In the genomic region with DNA sequence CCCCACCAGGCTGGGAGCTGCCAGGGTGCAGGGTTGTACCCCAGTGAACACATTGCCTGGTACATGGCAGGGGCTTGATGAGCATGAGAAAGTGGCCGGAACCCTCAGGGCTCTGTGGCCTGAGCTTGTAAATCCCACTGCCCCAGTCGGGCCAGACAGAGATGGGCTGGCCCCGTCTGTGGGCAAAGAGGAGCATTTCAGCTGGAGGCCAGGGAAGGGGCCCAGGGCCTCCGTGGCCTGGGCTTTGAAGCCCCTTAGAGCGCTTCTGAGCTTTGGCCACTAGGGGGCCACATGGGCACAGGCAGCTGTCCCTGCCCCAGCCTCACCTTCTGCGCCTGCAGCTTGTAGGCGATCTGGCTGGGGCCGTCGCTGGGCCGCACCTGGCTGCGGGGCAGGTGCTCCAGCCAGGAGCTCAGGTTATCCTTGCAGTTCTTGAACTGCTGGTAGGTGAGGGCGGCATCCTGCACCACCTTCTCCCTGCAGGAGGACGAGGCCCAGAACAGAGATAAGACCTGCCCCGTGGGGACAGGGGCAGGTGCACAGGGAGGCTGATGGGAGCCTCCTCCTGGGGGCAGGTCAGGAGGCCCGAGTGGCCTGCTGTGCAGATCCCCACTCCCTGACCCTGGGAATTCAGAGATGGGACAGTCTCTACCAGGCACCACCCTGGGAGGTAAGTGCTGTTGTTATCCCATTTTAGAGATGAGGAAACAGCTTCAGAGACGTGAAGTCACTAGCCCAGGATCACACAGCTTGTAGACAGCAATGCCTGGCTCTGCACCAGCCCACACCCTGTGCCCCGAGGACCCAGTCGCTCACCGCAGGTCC, we compare ENCODE assay signal across 8 cellular contexts. TPM values are rescaled to one million over a fixed set of nuclear protein-coding genes. Genes with fewer than 3 reads are reported as not detected.
DNase-seq lines count a peak whose midpoint lies in the region; ATAC-seq and TF ChIP-seq lines count a peak whose summit lies in the region.

No MANE protein-coding gene starts in this region.

- no peaks in the 10 kb centered on the region for H3K9me2 ChIP-seq in OCI-LY1 (ENCODE audit: low read depth, low read length)

- no peaks in the 10 kb centered on the region for H3K79me2 ChIP-seq in OCI-LY1 (ENCODE audit: insufficient read depth, low read length)

- H3K27ac Mint-ChIP-seq in natural killer cell = peak overlapping the region in 1 of 2 donors; percentile 57
- peak overlapping the region; percentile 70 for H3K27ac Mint-ChIP-seq in stimulated activated memory B cell treated with anti-CD40 and anti-IgM and Interleukin-4, amounts not matched to agents 10 μg/mL and 1 μg/mL and 100 μg/mL, for 72 hours

- H3K36me3 ChIP-seq in OCI-LY1 (ENCODE audit: insufficient read depth, low read length) (no peaks in the 10 kb centered on the region), esophagus (ENCODE audit: control insufficient read depth in 2 of 2, insufficient read depth in 2 of 2, low read length in 1 of 2) (peaks cover 9 to 75% of the 10 kb centered on the region in 2 donors)

- H3K27ac ChIP-seq in OCI-LY1 (ENCODE audit: low read depth, low read length, poor library complexity, severe bottlenecking) = no peak overlapping the region
- H3K27ac ChIP-seq in esophagus (ENCODE audit: low read depth in 2 of 2, low read length in 1 of 2) = peak overlapping the region; percentile 17 to 27

- no peaks in the 10 kb centered on the region for H3K9me3 Mint-ChIP-seq in natural killer cell
- no peaks in the 10 kb centered on the region for H3K9me3 Mint-ChIP-seq in stimulated activated memory B cell treated with anti-CD40 and anti-IgM and Interleukin-4, amounts not matched to agents 10 μg/mL and 1 μg/mL and 100 μg/mL, for 72 hours

- TF ChIP-seq CTCF in OCI-LY1 (IDR thresholded peaks at IDR 0.05; ENCODE audit: low read length) (peak; percentile 84), natural killer cell (IDR thresholded peaks at IDR 0.05) (peak; percentile 97)

- WGBS in esophagus, 2 donors = 24% methylated on average over 19 of the region's 19 CpGs

- no peak overlapping the region for H2AFZ ChIP-seq in OCI-LY1 (ENCODE audit: low read length)

- H3K9ac ChIP-seq in OCI-LY1 (ENCODE audit: low read length) = no peak overlapping the region

- no peaks in the 10 kb centered on the region for H3K4me1 ChIP-seq in OCI-LY1 (ENCODE audit: insufficient read depth, low read length, severe bottlenecking)
- peaks cover 4 to 7% of the 10 kb centered on the region in 2 donors for H3K4me1 ChIP-seq in esophagus (ENCODE audit: control insufficient read depth in 2 of 2, insufficient read depth in 2 of 2, low read length in 1 of 2)

- H3K4me1 Mint-ChIP-seq in natural killer cell = peaks cover 0 to 7% of the 10 kb centered on the region in 2 donors
- H3K4me1 Mint-ChIP-seq in stimulated activated memory B cell treated with anti-CD40 and anti-IgM and Interleukin-4, amounts not matched to agents 10 μg/mL and 1 μg/mL and 100 μg/mL, for 72 hours = peaks cover 8% of the 10 kb centered on the region

- H3K36me3 Mint-ChIP-seq in natural killer cell = no peaks in the 10 kb centered on the region
- H3K36me3 Mint-ChIP-seq in stimulated activated memory B cell treated with anti-CD40 and anti-IgM and Interleukin-4, amounts not matched to agents 10 μg/mL and 1 μg/mL and 100 μg/mL, for 72 hours = no peaks in the 10 kb centered on the region

- H3F3A ChIP-seq in OCI-LY1 (ENCODE audit: insufficient read depth, low read length) = no peaks in the 10 kb centered on the region

- peak; percentile 86 to 99 (median 98) for ATAC-seq in natural killer cell
- ATAC-seq in stimulated activated memory B cell treated with anti-CD40 and anti-IgM and Interleukin-4, amounts not matched to agents 10 μg/mL and 1 μg/mL and 100 μg/mL, for 72 hours = peak; percentile 84

- H3K27me3 ChIP-seq in OCI-LY1 (ENCODE audit: insufficient read depth, low read length) = peaks cover 8% of the 10 kb centered on the region; the same call in 1 of the 2 replicates
- no peaks in the 10 kb centered on the region for H3K27me3 ChIP-seq in esophagus (ENCODE audit: control insufficient read depth in 1 of 2, insufficient read depth in 2 of 2, low read length in 2 of 2)

- no peaks in the 10 kb centered on the region for H4K20me1 ChIP-seq in OCI-LY1 (ENCODE audit: insufficient read depth, low read length)

- H3K4me3 Mint-ChIP-seq in natural killer cell = no peak overlapping the region
- no peak overlapping the region for H3K4me3 Mint-ChIP-seq in stimulated activated memory B cell treated with anti-CD40 and anti-IgM and Interleukin-4, amounts not matched to agents 10 μg/mL and 1 μg/mL and 100 μg/mL, for 72 hours

- no peak overlapping the region for H3K4me3 ChIP-seq in OCI-LY1 (ENCODE audit: low read depth, low read length, poor library complexity, severe bottlenecking)
- H3K4me3 ChIP-seq in esophagus (ENCODE audit: low read depth in 1 of 2, low read length in 2 of 2) = no peak overlapping the region

- DNase-seq in Daoy (ENCODE audit: low read depth) = peak; percentile 81
- peak; percentile 98 for DNase-seq in HuH-7 (ENCODE audit: low spot score)
- DNase-seq in activated CD8-positive, alpha-beta memory T cell treated with anti-CD3 and anti-CD28 coated beads, Interleukin-2, amount 50 U/mL, for 4 hours = peak; percentile 79
- DNase-seq in natural killer cell = peak; percentile 61
- no peak for DNase-seq in cerebellar nuclear complex (lab: John Stamatoyannopoulos, UW)

- H3K4me2 ChIP-seq in OCI-LY1 (ENCODE audit: low read length) = no peak overlapping the region

- intact Hi-C loops in natural killer cell (cut with micrococcal nuclease) = loop anchor here (1.0 kb wide), 1 partner anchor 285 kb away; no protein-coding TSS in a partner anchor

- H3K9me3 ChIP-seq in OCI-LY1 (ENCODE audit: low read length) (no peaks in the 10 kb centered on the region), esophagus (ENCODE audit: control insufficient read depth in 2 of 2, insufficient read depth in 1 of 2, low read depth in 1 of 2, low read length in 1 of 2) (no peaks in the 10 kb centered on the region)

- H3K27me3 Mint-ChIP-seq in natural killer cell (ENCODE audit: low read depth in 2 of 2) = no peaks in the 10 kb centered on the region
- H3K27me3 Mint-ChIP-seq in stimulated activated memory B cell treated with anti-CD40 and anti-IgM and Interleukin-4, amounts not matched to agents 10 μg/mL and 1 μg/mL and 100 μg/mL, for 72 hours = peaks cover 7% of the 10 kb centered on the region

RNA-seq across cellular contexts. Expression of gene EVPL, which starts 12.8 kb away (rescaled TPM):
- total RNA-seq in Daoy (2014; rRNA removed; shearing (Covaris generic)) = 0.06 and 0.12 TPM in 2 replicates
- polyA plus RNA-seq in esophagus = 100 to 1,000 TPM; 229 to 425 TPM
- 1 to 10 TPM in 1 of 3 donors, under 1 TPM in 1, not detected in 1; 0.94 to 1.2 TPM for total RNA-seq in natural killer cell

RNA-seq across cellular contexts. Expression of gene CDK3, which starts 13.7 kb away (rescaled TPM):
- total RNA-seq in Daoy (2014; rRNA removed; shearing (Covaris generic)) = 1.3 and 1.5 TPM in 2 replicates
- polyA plus RNA-seq in esophagus = 10 to 100 TPM in 1 of 2 donors, 1 to 10 TPM in 1; 6.5 to 16.2 TPM
- 10 to 100 TPM in 2 of 3 donors, 1 to 10 TPM in 1; 5.5 to 13.6 (median 13.5) TPM for total RNA-seq in natural killer cell

RNA-seq across cellular contexts. Expression of gene TEN1, which starts 35.3 kb away (rescaled TPM):
- total RNA-seq in Daoy (2014; rRNA removed; shearing (Covaris generic)) = 11.1 and 15.0 TPM in 2 replicates
- polyA plus RNA-seq in esophagus = 10 to 100 TPM; 42.7 to 43.7 TPM
- 10 to 100 TPM; 23.0 to 30.7 (median 24.3) TPM for total RNA-seq in natural killer cell

RNA-seq across cellular contexts. Expression of gene ACOX1, which starts 35.3 kb away (rescaled TPM):
- total RNA-seq in Daoy (2014; rRNA removed; shearing (Covaris generic)) = 28.5 and 35.0 TPM in 2 replicates
- 10 to 100 TPM; 22.7 to 37.4 TPM for polyA plus RNA-seq in esophagus
- total RNA-seq in natural killer cell = 10 to 100 TPM; 22.8 to 48.2 (median 28.2) TPM

RNA-seq across cellular contexts. Expression of gene SRP68, which starts 58.0 kb away (rescaled TPM):
- total RNA-seq in Daoy (2014; rRNA removed; shearing (Covaris generic)) = 19.1 and 25.4 TPM in 2 replicates
- 10 to 100 TPM; 34.3 to 57.9 TPM for polyA plus RNA-seq in esophagus
- total RNA-seq in natural killer cell = 10 to 100 TPM; 57.8 to 74.4 (median 70.7) TPM

Comparison
In these comparisons a context has a peak if more than half of its experiments do, and no peak if none do; other contexts are left out.
1. DNase-seq: peak in Daoy (single experiment), HuH-7 (single experiment), activated CD8-positive, alpha-beta memory T cell treated with anti-CD3 and anti-CD28 coated beads, Interleukin-2, amount 50 U/mL, for 4 hours (single experiment) and natural killer cell (single experiment); none in cerebellar nuclear complex (0 of 2).